In genomic region chr14:92481386-92481785, GRCh38 we compare ENCODE assay signal across 1 cellular context.
TF ChIP-seq lines count a peak whose summit lies in the region.

No MANE protein-coding gene starts in this region.

TF ChIP-seq in H1, 55 proteins besides CTCF, POLR2A, EP300 and RAD21:
- TF ChIP-seq CBX5 (IDR thresholded peaks at IDR 0.05; ENCODE audit: low read depth, low read length) = no peak
TF ChIP-seq in H1: peak in this region for 0.
